ENCODE assay signal across 1 cellular context in the genomic region with DNA sequence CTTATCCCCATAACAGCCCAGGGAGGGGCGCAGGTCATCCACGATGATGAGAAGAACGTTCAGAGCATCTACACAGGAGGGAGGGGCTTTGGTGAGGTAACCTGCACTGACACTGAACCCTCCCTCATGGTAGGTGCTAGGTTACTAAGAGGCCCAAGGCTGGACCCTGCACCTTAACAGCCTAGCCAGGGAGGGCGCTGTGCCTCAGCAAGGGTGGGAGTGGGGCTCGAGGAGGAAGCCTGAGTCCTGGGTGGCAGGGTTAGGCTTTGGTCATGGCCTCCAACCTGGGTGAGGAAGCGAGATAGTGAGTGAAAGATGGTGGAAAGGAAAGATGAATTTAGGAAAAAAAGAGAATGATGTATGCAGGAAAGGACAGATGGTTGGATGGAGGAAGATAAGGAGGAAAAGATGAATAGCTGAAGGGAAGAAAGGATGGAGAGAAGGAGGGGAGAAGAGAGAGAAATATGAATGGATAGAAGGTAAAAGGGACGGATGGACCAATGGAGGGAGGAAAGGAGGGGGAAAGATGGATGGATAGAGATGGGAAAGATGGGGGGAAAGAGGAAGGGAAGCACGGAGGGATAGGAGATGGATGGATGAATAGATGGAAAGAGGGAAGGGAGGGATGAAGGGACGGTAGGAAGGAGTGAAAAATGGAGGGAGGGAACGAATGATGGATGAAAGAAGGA.
TF ChIP-seq lines count a peak whose summit lies in the region.

No MANE protein-coding gene starts in this region.

TF ChIP-seq in GM23338, 12 proteins besides CTCF, POLR2A, EP300 and RAD21 (continued from another document):
- TF ChIP-seq, protein P1, sequence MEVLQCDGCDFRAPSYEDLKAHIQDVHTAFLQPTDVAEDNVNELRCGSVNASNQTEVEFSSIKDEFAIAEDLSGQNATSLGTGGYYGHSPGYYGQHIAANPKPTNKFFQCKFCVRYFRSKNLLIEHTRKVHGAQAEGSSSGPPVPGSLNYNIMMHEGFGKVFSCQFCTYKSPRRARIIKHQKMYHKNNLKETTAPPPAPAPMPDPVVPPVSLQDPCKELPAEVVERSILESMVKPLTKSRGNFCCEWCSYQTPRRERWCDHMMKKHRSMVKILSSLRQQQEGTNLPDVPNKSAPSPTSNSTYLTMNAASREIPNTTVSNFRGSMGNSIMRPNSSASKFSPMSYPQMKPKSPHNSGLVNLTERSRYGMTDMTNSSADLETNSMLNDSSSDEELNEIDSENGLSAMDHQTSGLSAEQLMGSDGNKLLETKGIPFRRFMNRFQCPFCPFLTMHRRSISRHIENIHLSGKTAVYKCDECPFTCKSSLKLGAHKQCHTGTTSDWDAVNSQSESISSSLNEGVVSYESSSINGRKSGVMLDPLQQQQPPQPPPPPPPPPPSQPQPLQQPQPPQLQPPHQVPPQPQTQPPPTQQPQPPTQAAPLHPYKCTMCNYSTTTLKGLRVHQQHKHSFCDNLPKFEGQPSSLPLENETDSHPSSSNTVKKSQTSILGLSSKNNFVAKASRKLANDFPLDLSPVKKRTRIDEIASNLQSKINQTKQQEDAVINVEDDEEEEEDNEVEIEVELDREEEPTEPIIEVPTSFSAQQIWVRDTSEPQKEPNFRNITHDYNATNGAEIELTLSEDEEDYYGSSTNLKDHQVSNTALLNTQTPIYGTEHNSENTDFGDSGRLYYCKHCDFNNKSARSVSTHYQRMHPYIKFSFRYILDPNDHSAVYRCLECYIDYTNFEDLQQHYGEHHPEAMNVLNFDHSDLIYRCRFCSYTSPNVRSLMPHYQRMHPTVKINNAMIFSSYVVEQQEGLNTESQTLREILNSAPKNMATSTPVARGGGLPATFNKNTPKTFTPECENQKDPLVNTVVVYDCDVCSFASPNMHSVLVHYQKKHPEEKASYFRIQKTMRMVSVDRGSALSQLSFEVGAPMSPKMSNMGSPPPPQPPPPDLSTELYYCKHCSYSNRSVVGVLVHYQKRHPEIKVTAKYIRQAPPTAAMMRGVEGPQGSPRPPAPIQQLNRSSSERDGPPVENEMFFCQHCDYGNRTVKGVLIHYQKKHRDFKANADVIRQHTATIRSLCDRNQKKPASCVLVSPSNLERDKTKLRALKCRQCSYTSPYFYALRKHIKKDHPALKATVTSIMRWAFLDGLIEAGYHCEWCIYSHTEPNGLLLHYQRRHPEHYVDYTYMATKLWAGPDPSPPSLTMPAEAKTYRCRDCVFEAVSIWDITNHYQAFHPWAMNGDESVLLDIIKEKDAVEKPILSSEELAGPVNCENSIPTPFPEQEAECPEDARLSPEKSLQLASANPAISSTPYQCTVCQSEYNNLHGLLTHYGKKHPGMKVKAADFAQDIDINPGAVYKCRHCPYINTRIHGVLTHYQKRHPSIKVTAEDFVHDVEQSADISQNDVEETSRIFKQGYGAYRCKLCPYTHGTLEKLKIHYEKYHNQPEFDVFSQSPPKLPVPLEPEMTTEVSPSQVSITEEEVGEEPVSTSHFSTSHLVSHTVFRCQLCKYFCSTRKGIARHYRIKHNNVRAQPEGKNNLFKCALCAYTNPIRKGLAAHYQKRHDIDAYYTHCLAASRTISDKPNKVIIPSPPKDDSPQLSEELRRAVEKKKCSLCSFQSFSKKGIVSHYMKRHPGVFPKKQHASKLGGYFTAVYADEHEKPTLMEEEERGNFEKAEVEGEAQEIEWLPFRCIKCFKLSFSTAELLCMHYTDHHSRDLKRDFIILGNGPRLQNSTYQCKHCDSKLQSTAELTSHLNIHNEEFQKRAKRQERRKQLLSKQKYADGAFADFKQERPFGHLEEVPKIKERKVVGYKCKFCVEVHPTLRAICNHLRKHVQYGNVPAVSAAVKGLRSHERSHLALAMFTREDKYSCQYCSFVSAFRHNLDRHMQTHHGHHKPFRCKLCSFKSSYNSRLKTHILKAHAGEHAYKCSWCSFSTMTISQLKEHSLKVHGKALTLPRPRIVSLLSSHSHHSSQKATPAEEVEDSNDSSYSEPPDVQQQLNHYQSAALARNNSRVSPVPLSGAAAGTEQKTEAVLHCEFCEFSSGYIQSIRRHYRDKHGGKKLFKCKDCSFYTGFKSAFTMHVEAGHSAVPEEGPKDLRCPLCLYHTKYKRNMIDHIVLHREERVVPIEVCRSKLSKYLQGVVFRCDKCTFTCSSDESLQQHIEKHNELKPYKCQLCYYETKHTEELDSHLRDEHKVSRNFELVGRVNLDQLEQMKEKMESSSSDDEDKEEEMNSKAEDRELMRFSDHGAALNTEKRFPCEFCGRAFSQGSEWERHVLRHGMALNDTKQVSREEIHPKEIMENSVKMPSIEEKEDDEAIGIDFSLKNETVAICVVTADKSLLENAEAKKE (CRISPR knock-in tag; IDR thresholded peaks at IDR 0.05) = no peak
- no peak for TF ChIP-seq JUNB (IDR thresholded peaks at IDR 0.05; ENCODE audit: unreplicated experiment)
- no peak for TF ChIP-seq STAT1 (IDR thresholded peaks at IDR 0.05; ENCODE audit: unreplicated experiment)
- TF ChIP-seq CREB1 (CRISPR knock-in tag; IDR thresholded peaks at IDR 0.05; ENCODE audit: low read depth) = no peak
- TF ChIP-seq EZH2phosphoT487 (IDR thresholded peaks at IDR 0.05; ENCODE audit: unreplicated experiment) = no peak
- TF ChIP-seq, protein P2, sequence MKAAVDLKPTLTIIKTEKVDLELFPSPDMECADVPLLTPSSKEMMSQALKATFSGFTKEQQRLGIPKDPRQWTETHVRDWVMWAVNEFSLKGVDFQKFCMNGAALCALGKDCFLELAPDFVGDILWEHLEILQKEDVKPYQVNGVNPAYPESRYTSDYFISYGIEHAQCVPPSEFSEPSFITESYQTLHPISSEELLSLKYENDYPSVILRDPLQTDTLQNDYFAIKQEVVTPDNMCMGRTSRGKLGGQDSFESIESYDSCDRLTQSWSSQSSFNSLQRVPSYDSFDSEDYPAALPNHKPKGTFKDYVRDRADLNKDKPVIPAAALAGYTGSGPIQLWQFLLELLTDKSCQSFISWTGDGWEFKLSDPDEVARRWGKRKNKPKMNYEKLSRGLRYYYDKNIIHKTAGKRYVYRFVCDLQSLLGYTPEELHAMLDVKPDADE (IDR thresholded peaks at IDR 0.05) = no peak
